ENCODE assay signal across 19 cellular contexts in the genomic region with DNA sequence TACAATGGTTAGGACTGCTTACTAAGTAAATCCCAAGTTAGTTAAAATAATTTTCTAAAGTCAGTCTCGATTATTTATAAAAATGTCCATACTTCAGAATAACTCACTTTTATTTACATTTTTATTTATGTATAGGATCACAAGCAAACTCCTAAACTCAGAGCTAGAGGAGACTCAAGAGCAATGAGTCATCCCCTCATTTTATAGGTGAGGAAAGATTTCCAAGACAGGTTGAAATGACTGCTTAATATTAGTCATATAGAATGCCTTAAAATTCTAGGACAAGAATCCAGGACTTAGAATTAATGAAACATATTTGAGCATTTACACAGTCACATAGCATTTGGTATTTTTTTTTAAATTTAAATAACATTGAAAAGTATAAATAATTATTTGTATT.
DNase-seq lines count a peak whose midpoint lies in the region; ATAC-seq, FAIRE-seq and TF ChIP-seq lines count a peak whose summit lies in the region.
"Had no signal": no experiment of that assay in that cellular context is flagged by ENCODE, and none has a peak within 500 bp of the region (broad histone marks: within the 10 kb centered on the region; RNA-seq: fewer than 3 reads in every experiment).

No MANE protein-coding gene starts in this region.

- no peaks in the 10 kb centered on the region for H4K20me1 ChIP-seq in mammary epithelial cell (ENCODE audit: insufficient read depth, low read length)

- no peak for FAIRE-seq in bronchial epithelial cell (lab: Jason Lieb, UNC)
- FAIRE-seq: HepG2 had no signal

- dilution Hi-C loops in mammary epithelial cell (cut with HindIII; ENCODE audit: low sequenced_read_pairs): no loop called here

- CTCF ChIA-PET in MCF 10A (lab: Yijun Ruan, JAX): interaction anchor here (0.5 kb wide), 1 partner anchor 45 kb away, joined by 3 read pairs; no protein-coding TSS in a partner anchor
- CTCF ChIA-PET in mammary epithelial cell (lab: Charles Lee; ENCODE audit: low non-redundant PET): no interaction called here
- CTCF ChIA-PET in activated CD4-positive, alpha-beta memory T cell treated with anti-CD3 and anti-CD28 coated beads, Interleukin-2, amount 10 ng/mL, durations not matched to agents 7 days and 5 days (lab: Charles Lee): no interaction called here

- no peak overlapping the region for H3K27ac Mint-ChIP-seq in MCF 10A (ENCODE audit: low read depth, unreplicated experiment)
- no peak overlapping the region for H3K27ac Mint-ChIP-seq in activated CD4-positive, alpha-beta memory T cell treated with anti-CD3 and anti-CD28 coated beads, Interleukin-2, amount 10 ng/mL, durations not matched to agents 7 days and 5 days
- H3K27ac Mint-ChIP-seq: CD4-positive, CD25-positive, alpha-beta regulatory T cell; CD8-positive, alpha-beta memory T cell; IgD-negative memory B cell had no signal

- in situ Hi-C loops in mammary epithelial cell (cut with MboI; ENCODE audit: low sequenced_read_pairs in 2 of 2): no loop called here

- H3K79me2 ChIP-seq in mammary epithelial cell (ENCODE audit: insufficient read depth, low read length): no peaks in the 10 kb centered on the region

- BruUV-seq in MCF 10A (replicated peaks; lab: Mats Ljungman, UMichigan) (no TSS peak), mammary epithelial cell (replicated peaks; lab: Mats Ljungman, UMichigan) (no TSS peak)

- H2AFZ ChIP-seq in mammary epithelial cell (ENCODE audit: low read depth, low read length): no peak overlapping the region
- H2AFZ ChIP-seq: GM23248 had no signal

- H3K36me3 Mint-ChIP-seq in MCF 10A (ENCODE audit: insufficient read depth, unreplicated experiment): no peaks in the 10 kb centered on the region
- no peaks in the 10 kb centered on the region for H3K36me3 Mint-ChIP-seq in activated CD4-positive, alpha-beta memory T cell treated with anti-CD3 and anti-CD28 coated beads, Interleukin-2, amount 10 ng/mL, durations not matched to agents 7 days and 5 days (ENCODE audit: low read depth)
- H3K36me3 Mint-ChIP-seq: CD4-positive, CD25-positive, alpha-beta regulatory T cell; CD8-positive, alpha-beta memory T cell; IgD-negative memory B cell had no signal

- WGBS in mammary epithelial cell (ENCODE audit: low coverage, missing lambda C conversion rate): 21% methylated on average over 1 of the region's 1 CpG

- H3K9ac ChIP-seq in mammary epithelial cell (ENCODE audit: insufficient read depth, low read length): no peak overlapping the region
- H3K9ac ChIP-seq: GM23248 had no signal

- no peaks in the 10 kb centered on the region for H3K4me1 Mint-ChIP-seq in MCF 10A (ENCODE audit: insufficient read depth, unreplicated experiment)
- no peaks in the 10 kb centered on the region for H3K4me1 Mint-ChIP-seq in activated CD4-positive, alpha-beta memory T cell treated with anti-CD3 and anti-CD28 coated beads, Interleukin-2, amount 10 ng/mL, durations not matched to agents 7 days and 5 days
- H3K4me1 Mint-ChIP-seq: CD4-positive, CD25-positive, alpha-beta regulatory T cell; CD8-positive, alpha-beta memory T cell; IgD-negative memory B cell had no signal

- no peak overlapping the region for H3K27ac ChIP-seq in mammary epithelial cell (ENCODE audit: insufficient read depth, low read depth, low read length)
- H3K27ac ChIP-seq: GM23248 had no signal

- H3K4me2 ChIP-seq in mammary epithelial cell (ENCODE audit: insufficient read depth, low read depth, low read length): no peak overlapping the region

- peaks cover 6% of the 10 kb centered on the region for H3K9me3 Mint-ChIP-seq in MCF 10A (ENCODE audit: unreplicated experiment)
- H3K9me3 Mint-ChIP-seq in activated CD4-positive, alpha-beta memory T cell treated with anti-CD3 and anti-CD28 coated beads, Interleukin-2, amount 10 ng/mL, durations not matched to agents 7 days and 5 days: peaks cover 6% of the 10 kb centered on the region

- ATAC-seq in GM18517 (IDR thresholded peaks at IDR 0.05; ENCODE audit: unreplicated experiment): no peak
- ATAC-seq: HepG2 had no signal

- no peaks in the 10 kb centered on the region for H3K27me3 Mint-ChIP-seq in MCF 10A (ENCODE audit: insufficient read depth, unreplicated experiment)
- no peaks in the 10 kb centered on the region for H3K27me3 Mint-ChIP-seq in activated CD4-positive, alpha-beta memory T cell treated with anti-CD3 and anti-CD28 coated beads, Interleukin-2, amount 10 ng/mL, durations not matched to agents 7 days and 5 days
- H3K27me3 Mint-ChIP-seq: CD4-positive, CD25-positive, alpha-beta regulatory T cell; IgD-negative memory B cell had no signal

- no peak for TF ChIP-seq CTCF in MCF 10A (IDR thresholded peaks at IDR 0.05; ENCODE audit: unreplicated experiment)
- no peak for TF ChIP-seq CTCF in mammary epithelial cell (conservative IDR thresholded peaks at IDR 0.05 in 1 of 2, IDR thresholded peaks at IDR 0.05 in 1 of 2; ENCODE audit: extremely low read depth in 1 of 2, insufficient read depth in 1 of 2, low read depth in 1 of 2, low read length in 2 of 2)
- TF ChIP-seq CTCF in bronchial epithelial cell (IDR thresholded peaks at IDR 0.05; ENCODE audit: insufficient read depth, low read length, severe bottlenecking): no peak

- H3K4me1 ChIP-seq in mammary epithelial cell (ENCODE audit: insufficient read depth, low read length): no peaks in the 10 kb centered on the region
- H3K4me1 ChIP-seq: BE2C, HAP-1 had no signal

- H3K27me3 ChIP-seq in mammary epithelial cell (ENCODE audit: insufficient read depth, low read length) (no peaks in the 10 kb centered on the region), bronchial epithelial cell (ENCODE audit: control insufficient read depth, insufficient read depth, low read length) (no peaks in the 10 kb centered on the region)
- H3K27me3 ChIP-seq: BE2C had no signal

- H3K4me3 ChIP-seq in mammary epithelial cell (replicated peaks in 1 of 3; ENCODE audit: insufficient read depth in 1 of 3, low read depth in 2 of 3, low read length in 3 of 3) (no peak overlapping the region), bronchial epithelial cell (ENCODE audit: low read depth, low read length) (no peak overlapping the region)
- H3K4me3 ChIP-seq: GM23248, HAP-1 had no signal

- POLR2A ChIA-PET in MCF 10A (lab: Yijun Ruan, JAX): no interaction called here
- POLR2A ChIA-PET in activated CD4-positive, alpha-beta memory T cell treated with anti-CD3 and anti-CD28 coated beads, Interleukin-2, amount 10 ng/mL, durations not matched to agents 7 days and 5 days (lab: Charles Lee): no interaction called here

- H3K36me3 ChIP-seq in mammary epithelial cell (ENCODE audit: insufficient read depth, low read length) (no peaks in the 10 kb centered on the region), bronchial epithelial cell (ENCODE audit: control insufficient read depth, insufficient read depth, low read length) (no peaks in the 10 kb centered on the region)
- H3K36me3 ChIP-seq: BE2C, HAP-1 had no signal

- peak; percentile 48 for DNase-seq in MCF 10A (ENCODE audit: unreplicated experiment)
- DNase-seq in mammary epithelial cell: no peak
- DNase-seq in RKO (ENCODE audit: low spot score): peak; percentile 25
- DNase-seq in bronchial epithelial cell (ENCODE audit: low read depth): peak; percentile 35
- no peak for DNase-seq in activated CD4-positive, alpha-beta memory T cell treated with anti-CD3 and anti-CD28 coated beads, Interleukin-2, amount 10 ng/mL, durations not matched to agents 7 days and 5 days
- DNase-seq: ACHN; BE2C; C1 segment of cervical spinal cord; CD4-positive, CD25-positive, alpha-beta regulatory T cell; CD8-positive, alpha-beta memory T cell; COR-L47; DMS 273 treated with DMSO at 0.1 percent for 48 hours; DMS79; GF-D8; GM23248 had no signal

- peaks cover 3% of the 10 kb centered on the region for H3K9me3 ChIP-seq in mammary epithelial cell (replicated peaks; ENCODE audit: insufficient read depth, low read length)
- H3K9me3 ChIP-seq: BE2C, HAP-1 had no signal

- intact Hi-C loops in MCF 10A (cut with micrococcal nuclease) (no loop called here), mammary epithelial cell (cut with micrococcal nuclease) (no loop called here)

- no peak overlapping the region for H3K4me3 Mint-ChIP-seq in MCF 10A (ENCODE audit: unreplicated experiment)
- no peak overlapping the region for H3K4me3 Mint-ChIP-seq in activated CD4-positive, alpha-beta memory T cell treated with anti-CD3 and anti-CD28 coated beads, Interleukin-2, amount 10 ng/mL, durations not matched to agents 7 days and 5 days
- H3K4me3 Mint-ChIP-seq: CD4-positive, CD25-positive, alpha-beta regulatory T cell; CD8-positive, alpha-beta memory T cell; IgD-negative memory B cell had no signal

Comparison
In these comparisons a context has a peak if more than half of its experiments do, and no peak if none do; other contexts are left out.
1. DNase-seq: peak in MCF 10A (single experiment), RKO (single experiment) and bronchial epithelial cell (single experiment); none in mammary epithelial cell (single experiment) and activated CD4-positive, alpha-beta memory T cell treated with anti-CD3 and anti-CD28 coated beads, Interleukin-2, amount 10 ng/mL, durations not matched to agents 7 days and 5 days (single experiment).